ENCODE assay signal across 1 cellular context in genomic region chr9:89315482-89315881, GRCh38.
TF ChIP-seq lines count a peak whose summit lies in the region.

No MANE protein-coding gene starts in this region.

TF ChIP-seq in WTC11, 78 proteins besides CTCF, POLR2A, EP300 and RAD21:
- TF ChIP-seq E2F4 (CRISPR knock-in tag; IDR thresholded peaks at IDR 0.05; ENCODE audit: borderline replicate concordance, low read depth) (no peak), FOXP1 (CRISPR knock-in tag; IDR thresholded peaks at IDR 0.05; ENCODE audit: borderline replicate concordance) (no peak), ARID4B (CRISPR knock-in tag; IDR thresholded peaks at IDR 0.05; ENCODE audit: borderline replicate concordance) (no peak), JAZF1 (CRISPR knock-in tag; IDR thresholded peaks at IDR 0.05) (no peak), GABPB1 (CRISPR knock-in tag; IDR thresholded peaks at IDR 0.05) (no peak), AFF4 (CRISPR knock-in tag; IDR thresholded peaks at IDR 0.05; ENCODE audit: borderline replicate concordance) (no peak), ZNF281 (CRISPR knock-in tag; IDR thresholded peaks at IDR 0.05) (no peak)
